In the genomic region with DNA sequence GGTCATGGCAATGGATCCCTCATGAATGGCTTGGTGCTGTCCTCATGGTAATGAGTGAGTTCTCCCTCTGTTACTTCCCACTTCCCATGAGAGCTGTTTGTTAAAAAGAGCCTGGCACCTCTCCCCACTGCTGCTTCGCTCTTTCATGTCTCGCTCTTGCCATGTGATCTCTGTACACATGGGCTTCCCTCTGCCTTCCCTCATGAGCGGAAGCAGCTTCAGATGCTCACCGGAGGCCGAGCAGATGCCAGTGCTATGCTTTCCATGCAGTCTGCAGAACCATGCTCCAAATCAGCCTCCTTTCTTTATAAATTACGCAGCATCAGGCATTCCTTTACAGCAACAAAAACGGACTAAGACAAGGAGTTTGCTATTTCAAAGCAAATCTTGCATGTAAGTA, we compare ENCODE assay signal across 20 cellular contexts. TPM values are rescaled to one million over a fixed set of nuclear protein-coding genes. Genes with fewer than 3 reads are reported as not detected.
DNase-seq lines count a peak whose midpoint lies in the region; FAIRE-seq and TF ChIP-seq lines count a peak whose summit lies in the region.
"Had no signal": no experiment of that assay in that cellular context is flagged by ENCODE, and none has a peak within 500 bp of the region (broad histone marks: within the 10 kb centered on the region; RNA-seq: fewer than 3 reads in every experiment).

No MANE protein-coding gene starts in this region.

- no peaks in the 10 kb centered on the region for H3K4me1 ChIP-seq in astrocyte (ENCODE audit: insufficient read depth, low read length)
- H3K4me1 ChIP-seq: A549; BLaER1 treated with 17β-estradiol and CSF1 and Interleukin-3, amounts not matched to agents 10 nM and 100 nM had no signal

- no peak overlapping the region for H3K27ac ChIP-seq in astrocyte (ENCODE audit: low read depth, low read length)
- H3K27ac ChIP-seq: 22Rv1; A549; BLaER1 treated with 17β-estradiol and CSF1 and Interleukin-3, amounts not matched to agents 10 nM and 100 nM; HL-60 had no signal

- peaks cover 4% of the 10 kb centered on the region for H3K79me2 ChIP-seq in astrocyte (ENCODE audit: insufficient read depth, low read length)

- FAIRE-seq in astrocyte (lab: Jason Lieb, UNC), result no peak
- FAIRE-seq: A549 had no signal

- H3K4me1 Mint-ChIP-seq in activated naive CD8-positive, alpha-beta T cell (ENCODE audit: low read depth), result peaks cover 13% of the 10 kb centered on the region
- H3K4me1 Mint-ChIP-seq in activated naive CD8-positive, alpha-beta T cell treated with anti-CD3 and anti-CD28 coated beads for 36 hours, result peaks cover 8% of the 10 kb centered on the region
- H3K4me1 Mint-ChIP-seq in astrocyte (ENCODE audit: low read depth, unreplicated experiment) (no peaks in the 10 kb centered on the region), HFFc6 (ENCODE audit: low read depth) (no peaks in the 10 kb centered on the region)

- H3K27me3 Mint-ChIP-seq in activated naive CD8-positive, alpha-beta T cell, result no peaks in the 10 kb centered on the region
- no peaks in the 10 kb centered on the region for H3K27me3 Mint-ChIP-seq in activated naive CD8-positive, alpha-beta T cell treated with anti-CD3 and anti-CD28 coated beads for 36 hours
- H3K27me3 Mint-ChIP-seq in astrocyte (ENCODE audit: low read depth, unreplicated experiment), result no peaks in the 10 kb centered on the region
- H3K27me3 Mint-ChIP-seq in HFFc6 (ENCODE audit: insufficient read depth), result no peaks in the 10 kb centered on the region
- H3K27me3 Mint-ChIP-seq: B cell had no signal

- no peaks in the 10 kb centered on the region for H3K9me3 Mint-ChIP-seq in activated naive CD8-positive, alpha-beta T cell (ENCODE audit: low read depth)
- H3K9me3 Mint-ChIP-seq in activated naive CD8-positive, alpha-beta T cell treated with anti-CD3 and anti-CD28 coated beads for 36 hours, result no peaks in the 10 kb centered on the region
- H3K9me3 Mint-ChIP-seq in astrocyte (ENCODE audit: unreplicated experiment) (no peaks in the 10 kb centered on the region), HFFc6 (no peaks in the 10 kb centered on the region)
- H3K9me3 Mint-ChIP-seq: CD8-positive, alpha-beta T cell had no signal

- H3K4me3 ChIP-seq in astrocyte (ENCODE audit: insufficient read depth, low read depth, low read length), result no peak overlapping the region
- H3K4me3 ChIP-seq: A549; BLaER1 treated with 17β-estradiol and CSF1 and Interleukin-3, amounts not matched to agents 10 nM and 100 nM had no signal

- H3K36me3 ChIP-seq in astrocyte (ENCODE audit: insufficient read depth, low read length), result peaks cover 17% of the 10 kb centered on the region

- no peak overlapping the region for H3K4me3 Mint-ChIP-seq in activated naive CD8-positive, alpha-beta T cell
- no peak overlapping the region for H3K4me3 Mint-ChIP-seq in activated naive CD8-positive, alpha-beta T cell treated with anti-CD3 and anti-CD28 coated beads for 36 hours
- peak overlapping the region; percentile 5 for H3K4me3 Mint-ChIP-seq in astrocyte (ENCODE audit: unreplicated experiment)
- H3K4me3 Mint-ChIP-seq in HFFc6, result no peak overlapping the region
- H3K4me3 Mint-ChIP-seq: B cell; CD8-positive, alpha-beta T cell had no signal

- no peak for DNase-seq in activated naive CD8-positive, alpha-beta T cell treated with anti-CD3 and anti-CD28 coated beads for 36 hours
- DNase-seq in astrocyte (ENCODE audit: low read depth) (no peak), medulla oblongata (ENCODE audit: extremely low spot score) (peak; percentile 10), superior temporal gyrus (ENCODE audit: extremely low spot score) (peak; percentile 18), HFFc6 (no peak)
- DNase-seq in stimulated activated CD4-positive, alpha-beta T cell treated with anti-CD3 and anti-CD28 coated beads, Interleukin-4, amount 100 ng/mL, for 24 hours, result no peak
- no peak for DNase-seq in activated CD4-positive, CD25-positive, alpha-beta regulatory T cell treated with anti-CD3 and anti-CD28 coated beads, Interleukin-2, amount 50 U/mL, for 72 hours
- DNase-seq: Calu3; CD8-positive, alpha-beta T cell; DMS79 treated with DMSO at 0.1 percent for 48 hours; GF-D8; GOT3; H7; IMR-90 had no signal

- H3K27ac Mint-ChIP-seq in activated naive CD8-positive, alpha-beta T cell, result peak overlapping the region; percentile 50
- no peak overlapping the region for H3K27ac Mint-ChIP-seq in activated naive CD8-positive, alpha-beta T cell treated with anti-CD3 and anti-CD28 coated beads for 36 hours
- H3K27ac Mint-ChIP-seq in astrocyte (ENCODE audit: unreplicated experiment), result no peak overlapping the region
- H3K27ac Mint-ChIP-seq in HFFc6, result no peak overlapping the region
- H3K27ac Mint-ChIP-seq: B cell had no signal

- H2AFZ ChIP-seq in astrocyte (ENCODE audit: low read depth, low read length), result no peak overlapping the region

- peaks cover 13% of the 10 kb centered on the region for H3K36me3 Mint-ChIP-seq in activated naive CD8-positive, alpha-beta T cell
- H3K36me3 Mint-ChIP-seq in activated naive CD8-positive, alpha-beta T cell treated with anti-CD3 and anti-CD28 coated beads for 36 hours, result peaks cover 32% of the 10 kb centered on the region
- H3K36me3 Mint-ChIP-seq in astrocyte (ENCODE audit: low read depth, unreplicated experiment) (peaks cover 22% of the 10 kb centered on the region), HFFc6 (ENCODE audit: low read depth) (peaks cover 32% of the 10 kb centered on the region)

- no peak overlapping the region for H3K9ac ChIP-seq in astrocyte (ENCODE audit: low read length)
- H3K9ac ChIP-seq: BLaER1 treated with 17β-estradiol and CSF1 and Interleukin-3, amounts not matched to agents 10 nM and 100 nM had no signal

- H3K27me3 ChIP-seq in astrocyte (ENCODE audit: insufficient read depth, low read length), result no peaks in the 10 kb centered on the region
- H3K27me3 ChIP-seq: BLaER1 treated with 17β-estradiol and CSF1 and Interleukin-3, amounts not matched to agents 10 nM and 100 nM had no signal

- TF ChIP-seq CTCF in astrocyte (IDR thresholded peaks at IDR 0.05; ENCODE audit: insufficient read depth, low read depth, low read length) (no peak), HFFc6 (IDR thresholded peaks at IDR 0.05) (no peak)

- H3K4me2 ChIP-seq in astrocyte (ENCODE audit: low read length), result no peak overlapping the region
- H3K4me2 ChIP-seq: A549; BLaER1 treated with 17β-estradiol and CSF1 and Interleukin-3, amounts not matched to agents 10 nM and 100 nM had no signal

- no peaks in the 10 kb centered on the region for H3K9me3 ChIP-seq in astrocyte (ENCODE audit: insufficient read depth, low read depth, low read length)
- H3K9me3 ChIP-seq: A549; BLaER1 treated with 17β-estradiol and CSF1 and Interleukin-3, amounts not matched to agents 10 nM and 100 nM had no signal

- H4K20me1 ChIP-seq in astrocyte (ENCODE audit: insufficient read depth, low read length), result peaks cover 8% of the 10 kb centered on the region

RNA-seq across cellular contexts. Expression of a gene that starts 14.9 kb away (rescaled TPM):
- total RNA-seq in activated naive CD8-positive, alpha-beta T cell treated with anti-CD3 and anti-CD28 coated beads for 36 hours, result 10 to 100 TPM; 55.9 to 57.3 TPM
- total RNA-seq in astrocyte, result 32.5 and 34.9 TPM in 2 replicates
- 10 to 100 TPM; 32.5 to 37.2 (median 34.8) TPM for total RNA-seq in HFFc6 (2021; fragmentation: NEBNext Ultra II Directional; extraction: Animal tissue kit (Norgen Biotek cat#: 25700))

Comparison
In these comparisons a context has a peak if more than half of its experiments do, and no peak if none do; other contexts are left out.
1. DNase-seq: peak in medulla oblongata (single experiment) and superior temporal gyrus (single experiment); none in activated naive CD8-positive, alpha-beta T cell treated with anti-CD3 and anti-CD28 coated beads for 36 hours (single experiment), astrocyte (single experiment), stimulated activated CD4-positive, alpha-beta T cell treated with anti-CD3 and anti-CD28 coated beads, Interleukin-4, amount 100 ng/mL, for 24 hours (single experiment), activated CD4-positive, CD25-positive, alpha-beta regulatory T cell treated with anti-CD3 and anti-CD28 coated beads, Interleukin-2, amount 50 U/mL, for 72 hours (single experiment) and HFFc6 (single experiment).